In the genomic region with DNA sequence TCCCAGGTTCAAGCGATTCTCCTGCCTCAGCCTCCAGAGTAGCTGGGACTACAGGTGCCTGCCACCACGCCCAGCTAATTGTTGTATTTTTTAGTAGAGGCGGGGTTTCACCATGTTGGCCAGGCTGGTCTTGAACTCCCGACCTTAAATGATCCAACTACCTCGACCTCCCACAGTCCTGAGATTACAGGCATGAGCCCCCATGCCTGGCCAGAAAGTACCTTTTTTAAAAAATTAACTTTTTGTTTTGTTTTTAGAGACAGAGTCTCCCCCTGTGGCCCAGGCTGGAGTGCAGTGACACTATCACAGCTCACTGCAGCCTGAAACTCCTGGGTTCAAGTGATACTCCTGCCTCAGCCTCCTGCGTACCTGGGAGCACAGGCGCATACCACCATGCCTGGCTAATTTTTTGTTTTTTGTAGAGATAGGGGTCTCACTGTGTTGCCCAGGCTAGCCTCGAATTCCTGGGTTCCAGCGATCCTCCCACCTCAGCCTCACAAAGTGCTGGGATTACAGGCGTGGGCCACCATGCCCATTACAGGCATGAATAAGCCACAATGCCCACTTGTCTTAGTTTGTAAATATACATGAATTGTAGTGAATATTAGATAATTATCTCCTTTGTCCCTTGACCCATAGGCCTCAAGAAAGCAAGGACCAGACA, we compare ENCODE assay signal across 22 cellular contexts. TPM values are rescaled to one million over a fixed set of nuclear protein-coding genes. Genes with fewer than 3 reads are reported as not detected.
DNase-seq lines count a peak whose midpoint lies in the region; ATAC-seq and TF ChIP-seq lines count a peak whose summit lies in the region.
"Had no signal": no experiment of that assay in that cellular context is flagged by ENCODE, and none has a peak within 500 bp of the region (broad histone marks: within the 10 kb centered on the region; RNA-seq: fewer than 3 reads in every experiment).

No MANE protein-coding gene starts in this region.

- no peaks in the 10 kb centered on the region for H3K4me1 ChIP-seq in foreskin keratinocyte
- H3K4me1 ChIP-seq: A549, SJSA1 had no signal

- ATAC-seq in GM18511 (IDR thresholded peaks at IDR 0.05; ENCODE audit: unreplicated experiment) (peak; percentile 24), GM21423 (IDR thresholded peaks at IDR 0.05; ENCODE audit: unreplicated experiment) (peak; percentile 24), HG03432 (IDR thresholded peaks at IDR 0.05; ENCODE audit: unreplicated experiment) (peak; percentile 40), foreskin keratinocyte (no peak)
- no peak for ATAC-seq in naive thymus-derived CD8-positive, alpha-beta T cell
- ATAC-seq: A549 had no signal

- H3K4me3 Mint-ChIP-seq in osteocyte (ENCODE audit: unreplicated experiment) = no peak overlapping the region
- H3K4me3 Mint-ChIP-seq in naive thymus-derived CD8-positive, alpha-beta T cell = no peak overlapping the region
- H3K4me3 Mint-ChIP-seq: CD8-positive, alpha-beta memory T cell had no signal

- H3K9me3 Mint-ChIP-seq in osteocyte (ENCODE audit: unreplicated experiment) = no peaks in the 10 kb centered on the region
- no peaks in the 10 kb centered on the region for H3K9me3 Mint-ChIP-seq in naive thymus-derived CD8-positive, alpha-beta T cell
- H3K9me3 Mint-ChIP-seq: CD8-positive, alpha-beta memory T cell had no signal

- no peak overlapping the region for H3K27ac ChIP-seq in foreskin keratinocyte
- H3K27ac ChIP-seq: A549; BLaER1 treated with 17β-estradiol and CSF1 and Interleukin-3, amounts not matched to agents 10 nM and 100 nM; PC-9; SJSA1 had no signal

- no peaks in the 10 kb centered on the region for H3K36me3 Mint-ChIP-seq in osteocyte (ENCODE audit: unreplicated experiment)
- no peaks in the 10 kb centered on the region for H3K36me3 Mint-ChIP-seq in naive thymus-derived CD8-positive, alpha-beta T cell
- H3K36me3 Mint-ChIP-seq: CD8-positive, alpha-beta memory T cell had no signal

- H3K4me1 Mint-ChIP-seq in osteocyte (ENCODE audit: unreplicated experiment) = peaks cover 4% of the 10 kb centered on the region
- H3K4me1 Mint-ChIP-seq in naive thymus-derived CD8-positive, alpha-beta T cell = no peaks in the 10 kb centered on the region
- H3K4me1 Mint-ChIP-seq: CD8-positive, alpha-beta memory T cell had no signal

- TF ChIP-seq CTCF in osteocyte (IDR thresholded peaks at IDR 0.05) = no peak
- TF ChIP-seq CTCF in foreskin keratinocyte (conservative IDR thresholded peaks at IDR 0.05) = no peak

- POLR2A ChIA-PET in naive thymus-derived CD8-positive, alpha-beta T cell (lab: Charles Lee) = no interaction called here

- H3K27me3 Mint-ChIP-seq in osteocyte (ENCODE audit: unreplicated experiment) = no peaks in the 10 kb centered on the region
- no peaks in the 10 kb centered on the region for H3K27me3 Mint-ChIP-seq in naive thymus-derived CD8-positive, alpha-beta T cell
- H3K27me3 Mint-ChIP-seq: CD8-positive, alpha-beta memory T cell had no signal

- no peaks in the 10 kb centered on the region for H3K27me3 ChIP-seq in foreskin keratinocyte
- H3K27me3 ChIP-seq: BLaER1 treated with 17β-estradiol and CSF1 and Interleukin-3, amounts not matched to agents 10 nM and 100 nM; SJSA1 had no signal

- DNase-seq in osteocyte (ENCODE audit: extremely low spot score, unreplicated experiment) (peak; percentile 19), pons (ENCODE audit: low spot score) (no peak), foreskin keratinocyte (no peak), cerebellar cortex (ENCODE audit: low spot score) (no peak)
- DNase-seq in naive thymus-derived CD8-positive, alpha-beta T cell = no peak
- DNase-seq: CD8-positive, alpha-beta memory T cell; DMS 273 treated with DMSO at 0.1 percent for 48 hours; GDM1; KBM-7; MV-4-11; NCI-H1417; NCI-H2029; NCI-H2171; NCI-H446 treated with DMSO at 0.1 percent for 48 hours; NCI-H748 treated with DMSO at 0.1 percent for 48 hours; PC-9 had no signal

- no peak overlapping the region for H3K27ac Mint-ChIP-seq in osteocyte (ENCODE audit: unreplicated experiment)
- H3K27ac Mint-ChIP-seq in naive thymus-derived CD8-positive, alpha-beta T cell = no peak overlapping the region
- H3K27ac Mint-ChIP-seq: CD8-positive, alpha-beta memory T cell had no signal

RNA-seq across cellular contexts. Expression of gene EEF1A1, which starts 17.4 kb away (rescaled TPM):
- total RNA-seq in osteocyte (10,441 and 10,582 TPM in 2 replicates), foreskin keratinocyte (9,274 and 10,317 TPM in 2 replicates)
- 7,427 and 7,429 TPM in 2 replicates for polyA plus RNA-seq in foreskin keratinocyte
- over 10,000 TPM; 14,584 to 14,776 TPM for total RNA-seq in naive thymus-derived CD8-positive, alpha-beta T cell
- over 10,000 TPM; 14,095 to 14,658 (median 14,646) TPM for polyA plus RNA-seq in naive thymus-derived CD8-positive, alpha-beta T cell

Comparison
In these comparisons a context has a peak if more than half of its experiments do, and no peak if none do; other contexts are left out.
1. ATAC-seq: peak in GM18511 (single experiment), GM21423 (single experiment) and HG03432 (single experiment); none in foreskin keratinocyte (single experiment) and naive thymus-derived CD8-positive, alpha-beta T cell (0 of 2).